ENCODE assay signal across 20 cellular contexts in the genomic region with DNA sequence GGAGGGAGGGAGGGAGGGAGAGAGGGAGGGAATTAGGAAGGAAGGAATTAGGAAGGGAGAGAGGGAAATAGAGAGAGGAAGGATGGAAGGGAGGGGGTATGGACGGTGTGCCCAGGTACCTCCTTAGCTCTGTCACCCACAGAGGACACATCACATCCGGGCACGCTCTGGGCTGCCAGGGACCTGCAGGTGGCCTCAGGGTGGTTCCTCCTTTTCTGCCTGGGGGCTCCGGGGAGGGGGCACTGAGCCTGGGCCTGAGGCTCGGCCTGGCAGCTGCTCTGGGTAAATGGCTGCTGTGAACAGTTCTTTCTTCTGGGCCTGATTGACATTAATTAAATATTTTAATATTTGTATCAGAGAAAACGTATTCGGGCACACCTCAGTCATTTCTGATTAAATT.
"Had no signal": no experiment of that assay in that cellular context is flagged by ENCODE, and none has a peak within 500 bp of the region (broad histone marks: within the 10 kb centered on the region; RNA-seq: fewer than 3 reads in every experiment).

No MANE protein-coding gene starts in this region.

- H3K9me3 Mint-ChIP-seq: activated naive CD4-positive, alpha-beta T cell treated with anti-CD3 and anti-CD28 coated beads, Interleukin-2, amount 50 U/mL, for 24 hours; activated T-cell treated with anti-CD3 and anti-CD28 coated beads, Interleukin-2, amount 50 U/mL, for 72 hours; central memory CD8-positive, alpha-beta T cell; nephron progenitor cell; stimulated activated naive CD8-positive, alpha-beta T cell treated with anti-CD3 and anti-CD28 coated beads, Interleukin-15, Interleukin-2, amounts not matched to agents 100 ng/mL and 50 ng/mL, for 24 hours had no signal

- DNase-seq: activated CD4-positive, alpha-beta T cell treated with anti-CD3 and anti-CD28 coated beads for 1 hour; activated CD8-positive, alpha-beta memory T cell treated with anti-CD3 and anti-CD28 coated beads for 24 hours; activated effector memory CD4-positive, alpha-beta T cell treated with anti-CD3 and anti-CD28 coated beads, Interleukin-2, amount 50 U/mL, for 16 hours; activated T-cell treated with anti-CD3 and anti-CD28 coated beads, Interleukin-2, amount 50 U/mL, for 72 hours; erythroblast; foreskin melanocyte; glutamatergic neuron; nephron progenitor cell; nucleus accumbens; retina; stimulated activated CD4-positive, alpha-beta T cell treated with anti-CD3 and anti-CD28 coated beads, Interleukin-2, amount 100 ng/mL, for 24 hours; transverse colon; uterus had no signal

- H3K36me3 ChIP-seq: ascending aorta, left lung, suprapubic skin, transverse colon, uterus had no signal

- H3K4me1 ChIP-seq: ascending aorta, left lung, transverse colon, uterus had no signal

- H3K27me3 ChIP-seq: ascending aorta, transverse colon, uterus had no signal

- H3K27ac Mint-ChIP-seq: activated naive CD4-positive, alpha-beta T cell treated with anti-CD3 and anti-CD28 coated beads, Interleukin-2, amount 50 U/mL, for 24 hours; activated T-cell treated with anti-CD3 and anti-CD28 coated beads, Interleukin-2, amount 50 U/mL, for 72 hours; nephron progenitor cell; stimulated activated naive CD8-positive, alpha-beta T cell treated with anti-CD3 and anti-CD28 coated beads, Interleukin-15, Interleukin-2, amounts not matched to agents 100 ng/mL and 50 ng/mL, for 24 hours had no signal

- H3K27ac ChIP-seq: ascending aorta, coronary artery, left lung, suprapubic skin, transverse colon, uterus had no signal

- H3K4me3 Mint-ChIP-seq: activated naive CD4-positive, alpha-beta T cell treated with anti-CD3 and anti-CD28 coated beads, Interleukin-2, amount 50 U/mL, for 24 hours; activated T-cell treated with anti-CD3 and anti-CD28 coated beads, Interleukin-2, amount 50 U/mL, for 72 hours; central memory CD8-positive, alpha-beta T cell; nephron progenitor cell; stimulated activated naive CD8-positive, alpha-beta T cell treated with anti-CD3 and anti-CD28 coated beads, Interleukin-15, Interleukin-2, amounts not matched to agents 100 ng/mL and 50 ng/mL, for 24 hours had no signal

- H3K27me3 Mint-ChIP-seq: activated naive CD4-positive, alpha-beta T cell treated with anti-CD3 and anti-CD28 coated beads, Interleukin-2, amount 50 U/mL, for 24 hours; stimulated activated naive CD8-positive, alpha-beta T cell treated with anti-CD3 and anti-CD28 coated beads, Interleukin-15, Interleukin-2, amounts not matched to agents 100 ng/mL and 50 ng/mL, for 24 hours had no signal

- ATAC-seq: activated T-cell treated with anti-CD3 and anti-CD28 coated beads, Interleukin-2, amount 50 U/mL, for 72 hours; left lung had no signal

- H3K4me1 Mint-ChIP-seq: activated naive CD4-positive, alpha-beta T cell treated with anti-CD3 and anti-CD28 coated beads, Interleukin-2, amount 50 U/mL, for 24 hours; central memory CD8-positive, alpha-beta T cell had no signal

- H3K4me3 ChIP-seq: ascending aorta, coronary artery, left lung, suprapubic skin, transverse colon, uterus had no signal

- H3K9me3 ChIP-seq: ascending aorta, left lung, suprapubic skin, transverse colon, uterus had no signal
